9 cellular contexts compared by ENCODE assay signal in the genomic region with DNA sequence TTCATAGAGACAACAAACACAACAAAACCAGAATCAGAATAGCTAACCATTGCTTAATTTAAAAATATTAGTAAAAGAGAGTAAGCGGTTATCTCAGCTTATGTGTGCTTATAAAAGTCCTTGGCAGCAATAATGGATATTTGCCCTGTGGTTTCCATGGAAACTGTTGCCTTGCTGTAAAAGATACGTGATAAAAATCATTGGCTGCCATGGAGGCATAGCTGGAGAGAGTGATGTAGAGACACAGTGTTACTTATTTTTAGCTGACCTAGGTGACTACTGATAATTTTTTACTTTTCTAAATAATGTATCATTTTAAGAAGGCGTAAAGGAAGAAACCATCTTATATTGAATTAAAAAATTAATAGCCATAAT.
DNase-seq lines count a peak whose midpoint lies in the region; ATAC-seq and TF ChIP-seq lines count a peak whose summit lies in the region.
"Had no signal": no experiment of that assay in that cellular context is flagged by ENCODE, and none has a peak within 500 bp of the region (broad histone marks: within the 10 kb centered on the region; RNA-seq: fewer than 3 reads in every experiment).

No MANE protein-coding gene starts in this region.

- H3K27me3 ChIP-seq in tibial nerve: no peaks in the 10 kb centered on the region

- H3K4me3 ChIP-seq in tibial nerve: peak overlapping the region in 1 of 4 donors; percentile 21

- H3K36me3 ChIP-seq in tibial nerve: no peaks in the 10 kb centered on the region

- WGBS in tibial nerve, 2 donors: 30 to 38% methylated on average over 3 of the region's 3 CpGs

- H3K4me1 ChIP-seq in tibial nerve: peaks cover 0 to 18% (median 0%) of the 10 kb centered on the region in 4 donors

- DNase-seq in NCI-H345 (lab: John Stamatoyannopoulos, UW): peak; percentile 3
- no peak for DNase-seq in NCI-H345 treated with DMSO at 0.1 percent for 48 hours (lab: John Stamatoyannopoulos, UW; ENCODE audit: unreplicated experiment)
- DNase-seq in RKO (ENCODE audit: low spot score): peak; percentile 25
- no peak for DNase-seq in left cardiac atrium
- peak in 1 of 2 donors; percentile 40 for DNase-seq in tibial nerve (ENCODE audit: low spot score in 2 of 2)
- DNase-seq in T1000 (lab: John Stamatoyannopoulos, UW): no peak
- DNase-seq: KG1 had no signal

- TF ChIP-seq POLR2A in tibial nerve (IDR thresholded peaks at IDR 0.05): no peak

- no peak for TF ChIP-seq CTCF in tibial nerve (IDR thresholded peaks at IDR 0.05)

- H3K27ac ChIP-seq in tibial nerve: peak overlapping the region in 3 of 4 donors; percentile 8 to 76 (median 51)

- H3K9me3 ChIP-seq in tibial nerve: no peaks in the 10 kb centered on the region

- intact Hi-C loops in left cardiac atrium (cut with DNase I): loop anchor here in 1 of 2 donors (5.0 kb wide), 1 partner anchor 87 kb away; no protein-coding TSS in a partner anchor

- ATAC-seq in left cardiac atrium (peak; percentile 45 to 76), GM18867 (IDR thresholded peaks at IDR 0.05; ENCODE audit: unreplicated experiment) (no peak), HG02763 (IDR thresholded peaks at IDR 0.05; ENCODE audit: unreplicated experiment) (no peak)

- peak in 1 of 2 donors; percentile 4 for TF ChIP-seq EP300 in tibial nerve (IDR thresholded peaks at IDR 0.05)

Comparison
In these comparisons a context has a peak if more than half of its experiments do, and no peak if none do; other contexts are left out.
1. DNase-seq: peak in NCI-H345 (single experiment) and RKO (single experiment); none in NCI-H345 treated with DMSO at 0.1 percent for 48 hours (single experiment), left cardiac atrium (single experiment) and T1000 (single experiment).
2. ATAC-seq: peak in left cardiac atrium (2 of 2); none in GM18867 (single experiment) and HG02763 (single experiment).